Comparison of ENCODE assay signal across 14 cellular contexts in the genomic region with DNA sequence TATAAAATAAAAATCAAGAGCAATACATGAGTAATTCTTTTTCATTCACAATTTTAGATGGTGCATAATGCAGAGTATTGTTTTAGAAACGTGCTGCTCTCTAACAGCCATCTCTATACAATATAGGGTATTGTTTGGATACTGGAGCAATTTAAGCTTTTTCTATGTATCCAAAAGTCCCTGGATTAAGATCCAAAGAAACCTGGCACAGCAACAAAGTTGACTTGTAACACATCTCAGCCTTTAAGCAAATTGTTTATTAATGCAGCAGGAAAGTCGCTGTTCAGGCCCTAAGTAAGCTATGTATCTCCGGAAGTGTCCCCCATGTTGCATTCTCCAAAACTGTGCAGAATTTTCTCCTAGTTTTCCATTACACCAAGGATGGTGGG. TPM values are rescaled to one million over a fixed set of nuclear protein-coding genes. Genes with fewer than 3 reads are reported as not detected.
DNase-seq lines count a peak whose midpoint lies in the region; ATAC-seq and TF ChIP-seq lines count a peak whose summit lies in the region.
"Had no signal": no experiment of that assay in that cellular context is flagged by ENCODE, and none has a peak within 500 bp of the region (broad histone marks: within the 10 kb centered on the region; RNA-seq: fewer than 3 reads in every experiment).

No MANE protein-coding gene starts in this region.

- H3K27ac Mint-ChIP-seq in HFFc6, result peak overlapping the region; percentile 100
- H3K27ac Mint-ChIP-seq: stimulated activated naive CD8-positive, alpha-beta T cell treated with anti-CD3 and anti-CD28 coated beads, Interleukin-15, Interleukin-2, amounts not matched to agents 100 ng/mL and 50 ng/mL, for 24 hours had no signal

- H3K9ac ChIP-seq in adipocyte (ENCODE audit: low read length), result no peak overlapping the region
- H3K9ac ChIP-seq in smooth muscle cell (ENCODE audit: low read depth), result no peak overlapping the region
- H3K9ac ChIP-seq: KMS-11 had no signal

- H3K9me3 Mint-ChIP-seq in HFFc6, result no peaks in the 10 kb centered on the region
- H3K9me3 Mint-ChIP-seq: stimulated activated naive CD8-positive, alpha-beta T cell treated with anti-CD3 and anti-CD28 coated beads, Interleukin-15, Interleukin-2, amounts not matched to agents 100 ng/mL and 50 ng/mL, for 24 hours had no signal

- no peaks in the 10 kb centered on the region; the same call in none of the 2 replicates for H3K27me3 Mint-ChIP-seq in HFFc6 (ENCODE audit: insufficient read depth)
- H3K27me3 Mint-ChIP-seq: stimulated activated naive CD8-positive, alpha-beta T cell treated with anti-CD3 and anti-CD28 coated beads, Interleukin-15, Interleukin-2, amounts not matched to agents 100 ng/mL and 50 ng/mL, for 24 hours had no signal

- H3K27ac ChIP-seq in hepatocyte (peak overlapping the region; percentile 89), smooth muscle cell (ENCODE audit: low read depth) (peak overlapping the region; percentile 97)
- H3K27ac ChIP-seq: KMS-11 had no signal

- H3K4me1 ChIP-seq in adipocyte (ENCODE audit: control insufficient read depth, insufficient read depth, low read length) (peaks cover 61% of the 10 kb centered on the region), hepatocyte (ENCODE audit: insufficient read depth) (peaks cover 55% of the 10 kb centered on the region), smooth muscle cell (ENCODE audit: low read depth) (peaks cover 82% of the 10 kb centered on the region)

- H3F3A ChIP-seq in smooth muscle cell (ENCODE audit: low read depth), result peaks cover 20% of the 10 kb centered on the region

- H2AFZ ChIP-seq in hepatocyte, result no peak overlapping the region
- H2AFZ ChIP-seq in smooth muscle cell (ENCODE audit: low read depth), result no peak overlapping the region

- peak overlapping the region; percentile 100; the same call in 1 of the 2 replicates for H3K4me3 Mint-ChIP-seq in HFFc6
- H3K4me3 Mint-ChIP-seq: stimulated activated naive CD8-positive, alpha-beta T cell treated with anti-CD3 and anti-CD28 coated beads, Interleukin-15, Interleukin-2, amounts not matched to agents 100 ng/mL and 50 ng/mL, for 24 hours had no signal

- H3K27me3 ChIP-seq in adipocyte (replicated peaks; ENCODE audit: control insufficient read depth, insufficient read depth, low read length) (no peaks in the 10 kb centered on the region), hepatocyte (no peaks in the 10 kb centered on the region), smooth muscle cell (ENCODE audit: low read depth) (no peaks in the 10 kb centered on the region)
- H3K27me3 ChIP-seq: adrenal gland had no signal

- H3K4me3 ChIP-seq in adipocyte (ENCODE audit: low read length), result peak overlapping the region; percentile 6
- no peak overlapping the region for H3K4me3 ChIP-seq in hepatocyte
- peak overlapping the region; percentile 78 for H3K4me3 ChIP-seq in smooth muscle cell

- H4K20me1 ChIP-seq in hepatocyte (ENCODE audit: insufficient read depth, poor library complexity, severe bottlenecking) (peaks cover 96% of the 10 kb centered on the region), smooth muscle cell (ENCODE audit: low read depth) (peaks cover 98% of the 10 kb centered on the region)

- H3K36me3 ChIP-seq in adipocyte (ENCODE audit: control insufficient read depth, insufficient read depth, low read length, severe bottlenecking), result no peaks in the 10 kb centered on the region
- H3K36me3 ChIP-seq in hepatocyte (replicated peaks; ENCODE audit: insufficient read depth, low read depth), result no peaks in the 10 kb centered on the region
- H3K36me3 ChIP-seq in smooth muscle cell (ENCODE audit: low read depth), result no peaks in the 10 kb centered on the region
- H3K36me3 ChIP-seq: adrenal gland had no signal

- H3K4me2 ChIP-seq in hepatocyte, result peak overlapping the region; percentile 73
- H3K4me2 ChIP-seq in smooth muscle cell, result peak overlapping the region; percentile 94
- H3K4me2 ChIP-seq: KMS-11 had no signal

- no peaks in the 10 kb centered on the region for H3K9me2 ChIP-seq in hepatocyte (replicated peaks; ENCODE audit: insufficient read depth)

- no peaks in the 10 kb centered on the region for H3K9me3 ChIP-seq in adipocyte (ENCODE audit: control insufficient read depth, low read length)
- H3K9me3 ChIP-seq in hepatocyte (ENCODE audit: low read depth), result no peaks in the 10 kb centered on the region
- H3K9me3 ChIP-seq in smooth muscle cell (replicated peaks; ENCODE audit: low read depth), result no peaks in the 10 kb centered on the region
- H3K9me3 ChIP-seq: adrenal gland had no signal

- no peak for ATAC-seq in HG03469 (IDR thresholded peaks at IDR 0.05; ENCODE audit: unreplicated experiment)

- no peak for DNase-seq in HFFc6
- no peak for DNase-seq in adipocyte (ENCODE audit: low read depth)
- no peak for DNase-seq in hepatocyte (ENCODE audit: low spot score)
- no peak for DNase-seq in smooth muscle cell (lab: John Stamatoyannopoulos, UW; ENCODE audit: unreplicated experiment)
- no peak for DNase-seq in SIG-M5 treated with dmso at 0.1 percent for 504 hours (lab: John Stamatoyannopoulos, UW; ENCODE audit: unreplicated experiment)
- DNase-seq in COLO668 (lab: John Stamatoyannopoulos, UW; ENCODE audit: unreplicated experiment), result no peak
- DNase-seq in NCI-H446 (lab: John Stamatoyannopoulos, UW), result no peak
- DNase-seq: activated CD4-positive, alpha-beta T cell treated with anti-CD3 and anti-CD28 coated beads, Interleukin-2, amount 50 U/mL, for 48 hours; adrenal gland; NCI-H510A; OCI-M1 had no signal

- peaks cover 99% of the 10 kb centered on the region for H3K4me1 Mint-ChIP-seq in HFFc6 (ENCODE audit: low read depth)

- H3K79me2 ChIP-seq in hepatocyte (peaks cover 100% of the 10 kb centered on the region), smooth muscle cell (ENCODE audit: low read depth) (peaks cover 100% of the 10 kb centered on the region)

- no peak for TF ChIP-seq CTCF in HFFc6 (IDR thresholded peaks at IDR 0.05)
- TF ChIP-seq CTCF in hepatocyte (IDR thresholded peaks at IDR 0.05; ENCODE audit: poor library complexity), result no peak
- TF ChIP-seq CTCF in smooth muscle cell (IDR thresholded peaks at IDR 0.05; ENCODE audit: borderline replicate concordance, insufficient read depth, poor library complexity, severe bottlenecking), result no peak

- 51% methylated on average over 3 of the region's 3 CpGs for WGBS in hepatocyte (ENCODE audit: low lambda C conversion rate, missing lambda C conversion rate)
- WGBS in smooth muscle cell (ENCODE audit: low lambda C conversion rate), result 59% methylated on average over 3 of the region's 3 CpGs

- H3K36me3 Mint-ChIP-seq in HFFc6 (ENCODE audit: low read depth), result peaks cover 31% of the 10 kb centered on the region

RNA-seq across cellular contexts. Expression of a gene that starts 7.3 kb away (rescaled TPM):
- 10 to 100 TPM; 31.6 to 42.2 (median 33.8) TPM for total RNA-seq in HFFc6 (2021; fragmentation: NEBNext Ultra II Directional; extraction: Animal tissue kit (Norgen Biotek cat#: 25700))
- total RNA-seq in hepatocyte (99.3 and 109 TPM in 2 replicates), smooth muscle cell (109 and 149 TPM in 2 replicates)
- polyA plus RNA-seq in hepatocyte (57.9 and 70.5 TPM in 2 replicates), smooth muscle cell (64.3 and 72.0 TPM in 2 replicates)
